Comparison of ENCODE assay signal across 8 cellular contexts in the genomic region with DNA sequence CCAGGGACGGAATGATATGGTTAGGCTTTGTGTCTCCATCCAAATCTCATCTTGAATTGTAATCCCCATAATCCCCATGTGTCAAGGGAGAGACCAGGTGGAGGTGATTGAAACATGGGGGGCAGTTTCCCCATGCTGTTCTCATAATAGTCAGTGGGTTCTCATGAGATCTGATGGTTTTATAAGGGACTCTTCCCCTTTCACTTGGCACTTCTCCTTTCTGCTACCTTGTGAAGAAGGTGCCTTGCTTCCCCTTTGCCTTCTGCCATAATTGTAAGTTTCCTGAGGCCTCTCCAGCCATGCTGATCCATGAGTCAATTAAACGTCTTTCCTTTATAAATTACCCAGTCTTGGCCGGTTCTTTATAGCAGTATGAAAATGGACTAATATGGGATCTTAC. TPM values are rescaled to one million over a fixed set of nuclear protein-coding genes. Genes with fewer than 3 reads are reported as not detected.
"Had no signal": no experiment of that assay in that cellular context is flagged by ENCODE, and none has a peak within 500 bp of the region (broad histone marks: within the 10 kb centered on the region; RNA-seq: fewer than 3 reads in every experiment).

No MANE protein-coding gene starts in this region.

RNA-seq across cellular contexts. Expression of a gene that starts 11.9 kb away (rescaled TPM):
- total RNA-seq: HT-29, M059J, PC-9, Peyer's patch, Right ventricle myocardium inferior, RPMI7951, SJCRH30, T-cell had no signal
